Comparison of ENCODE assay signal across 8 cellular contexts in genomic region chr2:101386599-101387150, GRCh38. TPM values are rescaled to one million over a fixed set of nuclear protein-coding genes. Genes with fewer than 3 reads are reported as not detected.
DNase-seq lines count a peak whose midpoint lies in the region; ATAC-seq and TF ChIP-seq lines count a peak whose summit lies in the region.

No MANE protein-coding gene starts in this region.

- no peak for TF ChIP-seq CTCF in left ventricle myocardium inferior (IDR thresholded peaks at IDR 0.05; ENCODE audit: borderline replicate concordance)

- CTCF ChIA-PET in activated CD4-positive, alpha-beta memory T cell treated with anti-CD3 and anti-CD28 coated beads for 36 hours (lab: Charles Lee) = interaction anchor here (0.7 to 5.7 kb wide), 21 partner anchors 8 to 465 kb away, joined by 3 to 58 read pairs (median 4); partner anchors contain the start of gene RNF149

- H2AFZ ChIP-seq in Karpas-422 (ENCODE audit: low read length) = no peak overlapping the region

- intact Hi-C loops in activated CD4-positive, alpha-beta memory T cell treated with anti-CD3 and anti-CD28 coated beads for 36 hours (cut with micrococcal nuclease) = loop anchor here (1.0 to 10.0 kb wide), 2 partner anchors 44 to 142 kb away; no protein-coding TSS in a partner anchor
- intact Hi-C loops in left ventricle myocardium inferior (cut with micrococcal nuclease) = no loop called here

- H3K4me2 ChIP-seq in Karpas-422 (ENCODE audit: low read depth, low read length, poor library complexity, severe bottlenecking) = no peak overlapping the region

- H3K36me3 ChIP-seq in H7 (replicated peaks; ENCODE audit: control insufficient read depth, insufficient read depth, low read length) (no peaks in the 10 kb centered on the region), left ventricle myocardium inferior (no peaks in the 10 kb centered on the region), Karpas-422 (ENCODE audit: insufficient read depth, low read length) (no peaks in the 10 kb centered on the region)

- no peaks in the 10 kb centered on the region for H3K9me3 Mint-ChIP-seq in activated CD4-positive, alpha-beta memory T cell treated with anti-CD3 and anti-CD28 coated beads for 36 hours

- H3K9me2 ChIP-seq in Karpas-422 (replicated peaks; ENCODE audit: insufficient read depth, low read length) = no peaks in the 10 kb centered on the region

- H3K27me3 ChIP-seq in H7 (ENCODE audit: control insufficient read depth, insufficient read depth, low read length) = peaks cover 32% of the 10 kb centered on the region
- H3K27me3 ChIP-seq in left ventricle myocardium inferior (ENCODE audit: low read depth) = peaks cover 69% of the 10 kb centered on the region
- no peaks in the 10 kb centered on the region for H3K27me3 ChIP-seq in Karpas-422 (ENCODE audit: low read length)

- peak overlapping the region; percentile 55 for H3K4me3 ChIP-seq in H7 (ENCODE audit: insufficient read depth, low read depth, low read length)
- H3K4me3 ChIP-seq in left ventricle myocardium inferior = peak overlapping the region; percentile 69
- no peak overlapping the region for H3K4me3 ChIP-seq in Karpas-422 (ENCODE audit: low read length)

- H3K4me1 Mint-ChIP-seq in activated CD4-positive, alpha-beta memory T cell treated with anti-CD3 and anti-CD28 coated beads for 36 hours (ENCODE audit: low read depth) = peaks cover 11% of the 10 kb centered on the region

- H3K79me2 ChIP-seq in Karpas-422 (ENCODE audit: low read length) = no peaks in the 10 kb centered on the region

- H3K4me1 ChIP-seq in left ventricle myocardium inferior = peaks cover 16% of the 10 kb centered on the region
- H3K4me1 ChIP-seq in Karpas-422 (ENCODE audit: low read length) = no peaks in the 10 kb centered on the region

- peak; percentile 68 for DNase-seq in H7
- no peak for DNase-seq in activated CD4-positive, alpha-beta memory T cell treated with anti-CD3 and anti-CD28 coated beads for 36 hours
- peak; percentile 17 for DNase-seq in left ventricle myocardium inferior
- peak; percentile 60 for DNase-seq in retina
- no peak for DNase-seq in NOMO-1 treated with dmso at 0.1 percent for 144 hours (lab: John Stamatoyannopoulos, UW; ENCODE audit: unreplicated experiment)
- DNase-seq in Karpas-422 = no peak

- no peak overlapping the region for H3K27ac Mint-ChIP-seq in activated CD4-positive, alpha-beta memory T cell treated with anti-CD3 and anti-CD28 coated beads for 36 hours

- peaks cover 32% of the 10 kb centered on the region for H3K27me3 Mint-ChIP-seq in activated CD4-positive, alpha-beta memory T cell treated with anti-CD3 and anti-CD28 coated beads for 36 hours

- H3K4me3 Mint-ChIP-seq in activated CD4-positive, alpha-beta memory T cell treated with anti-CD3 and anti-CD28 coated beads for 36 hours = peak overlapping the region; percentile 49

- no peak for ATAC-seq in GM21786 (IDR thresholded peaks at IDR 0.05; ENCODE audit: unreplicated experiment)
- no peak for ATAC-seq in GM18907 (IDR thresholded peaks at IDR 0.05; ENCODE audit: unreplicated experiment)

- POLR2A ChIA-PET in activated CD4-positive, alpha-beta memory T cell treated with anti-CD3 and anti-CD28 coated beads for 36 hours (lab: Charles Lee) = no interaction called here

- H3K9ac ChIP-seq in Karpas-422 (ENCODE audit: low read length) = no peak overlapping the region

- no peaks in the 10 kb centered on the region for H3K36me3 Mint-ChIP-seq in activated CD4-positive, alpha-beta memory T cell treated with anti-CD3 and anti-CD28 coated beads for 36 hours

- H4K20me1 ChIP-seq in Karpas-422 (ENCODE audit: insufficient read depth, low read depth, low read length) = no peaks in the 10 kb centered on the region

- H3K27ac ChIP-seq in left ventricle myocardium inferior (replicated peaks) (no peak overlapping the region), Karpas-422 (ENCODE audit: low read length) (no peak overlapping the region)

- H3K9me3 ChIP-seq in left ventricle myocardium inferior (replicated peaks) = no peaks in the 10 kb centered on the region
- H3K9me3 ChIP-seq in Karpas-422 (ENCODE audit: low read length) = no peaks in the 10 kb centered on the region

RNA-seq across cellular contexts. Expression of gene CREG2, which starts 0.6 kb away (rescaled TPM):
- 0.03 and 0.15 TPM in 2 replicates for total RNA-seq in H7 (2014; rRNA removed; shearing (Covaris generic))
- total RNA-seq in activated CD4-positive, alpha-beta memory T cell treated with anti-CD3 and anti-CD28 coated beads for 36 hours = not detected
- total RNA-seq in left ventricle myocardium inferior = not detected
- total RNA-seq in Karpas-422 (2014; rRNA removed; shearing (Covaris generic); ENCODE audit: low replicate concordance) = not detected in 2 replicates

Comparison
In these comparisons a context has a peak if more than half of its experiments do, and no peak if none do; other contexts are left out.
1. DNase-seq: peak in H7 (single experiment), left ventricle myocardium inferior (single experiment) and retina (single experiment); none in activated CD4-positive, alpha-beta memory T cell treated with anti-CD3 and anti-CD28 coated beads for 36 hours (single experiment), NOMO-1 treated with dmso at 0.1 percent for 144 hours (single experiment) and Karpas-422 (single experiment).